In the genomic region with DNA sequence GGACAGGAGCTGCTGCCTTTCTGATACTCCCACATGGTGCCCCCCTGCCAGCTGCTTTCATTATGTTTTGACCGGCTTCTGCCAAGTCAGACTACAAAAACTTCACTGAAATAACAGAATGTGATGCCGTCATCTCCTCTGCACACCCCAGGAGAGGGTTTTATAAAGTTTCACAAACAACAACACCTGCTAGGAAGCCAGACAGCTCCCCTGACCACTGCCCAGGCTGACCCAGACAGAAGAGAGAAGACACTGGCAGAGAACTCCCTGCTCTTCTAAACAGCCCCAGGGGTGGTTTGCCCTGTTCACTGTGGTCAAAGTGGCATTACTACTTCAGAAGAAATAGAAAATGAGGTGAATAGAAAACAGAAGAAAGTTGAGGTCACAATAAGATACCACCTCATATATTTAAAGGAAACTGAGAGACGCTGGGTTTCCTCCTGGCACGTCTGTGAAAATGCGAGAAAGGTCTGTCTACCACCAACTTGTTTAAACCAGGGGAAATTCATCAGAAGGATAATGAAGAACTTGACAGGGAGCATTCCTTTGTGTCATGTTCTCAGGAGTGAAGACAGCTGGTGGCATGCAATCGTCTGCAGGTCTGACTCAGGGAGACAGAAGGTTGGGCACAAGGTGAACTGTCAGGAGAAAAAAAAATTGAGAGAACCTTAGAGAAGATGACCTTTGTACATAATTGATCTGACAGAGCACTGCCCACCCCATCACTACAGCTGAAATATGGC, we compare ENCODE assay signal across 35 cellular contexts.
DNase-seq lines count a peak whose midpoint lies in the region; ATAC-seq and TF ChIP-seq lines count a peak whose summit lies in the region.
"Had no signal": no experiment of that assay in that cellular context is flagged by ENCODE, and none has a peak within 500 bp of the region (broad histone marks: within the 10 kb centered on the region; RNA-seq: fewer than 3 reads in every experiment).

No MANE protein-coding gene starts in this region.

- H4K20me1 ChIP-seq in Loucy (ENCODE audit: insufficient read depth, low read length, poor library complexity, severe bottlenecking), result no peaks in the 10 kb centered on the region
- H4K20me1 ChIP-seq: BLaER1 treated with 17β-estradiol and CSF1 and Interleukin-3, amounts not matched to agents 10 nM and 100 nM had no signal

- H3F3A ChIP-seq in Loucy (ENCODE audit: low read depth), result no peaks in the 10 kb centered on the region

- H2AFZ ChIP-seq in Loucy (ENCODE audit: low read length), result 0 out of 2 replicates have a peak overlapping the region, but pooled peaks have one; percentile 24
- H2AFZ ChIP-seq: GM23248 had no signal

- H3K79me2 ChIP-seq in Loucy (ENCODE audit: insufficient read depth, low read length), result no peaks in the 10 kb centered on the region

- peak overlapping the region; percentile 34 for H3K9ac ChIP-seq in Loucy (ENCODE audit: low read depth, low read length, poor library complexity, severe bottlenecking)
- no peak overlapping the region for H3K9ac ChIP-seq in skeletal muscle satellite cell (ENCODE audit: low read depth, low read length)
- H3K9ac ChIP-seq: BLaER1 treated with 17β-estradiol and CSF1 and Interleukin-3, amounts not matched to agents 10 nM and 100 nM; GM23248 had no signal

- no peak for ATAC-seq in GM21528 (IDR thresholded peaks at IDR 0.05; ENCODE audit: low FRiP score, unreplicated experiment)
- ATAC-seq in GM21381 (IDR thresholded peaks at IDR 0.05; ENCODE audit: unreplicated experiment), result no peak
- ATAC-seq: activated CD4-positive, alpha-beta T cell treated with anti-CD3 and anti-CD28 coated beads for 36 hours; effector memory CD8-positive, alpha-beta T cell; heart right ventricle; HepG2; PC-3; Right ventricle myocardium inferior had no signal

- no peaks in the 10 kb centered on the region for H3K27me3 ChIP-seq in Loucy (ENCODE audit: insufficient read depth, low read length, poor library complexity, severe bottlenecking)
- no peaks in the 10 kb centered on the region for H3K27me3 ChIP-seq in skeletal muscle satellite cell (ENCODE audit: control insufficient read depth, insufficient read depth, low read length)
- H3K27me3 ChIP-seq: BLaER1 treated with 17β-estradiol and CSF1 and Interleukin-3, amounts not matched to agents 10 nM and 100 nM; brain microvascular endothelial cell; colonic mucosa; esophagus squamous epithelium; heart right ventricle; suprapubic skin had no signal

- H3K4me1 ChIP-seq in Loucy (ENCODE audit: insufficient read depth, low read length, poor library complexity, severe bottlenecking), result peaks cover 55% of the 10 kb centered on the region
- peaks cover 32% of the 10 kb centered on the region for H3K4me1 ChIP-seq in skeletal muscle satellite cell (ENCODE audit: control insufficient read depth, insufficient read depth, low read length)
- H3K4me1 ChIP-seq: colonic mucosa, esophagus squamous epithelium, suprapubic skin had no signal

- H3K9me2 ChIP-seq in Loucy (replicated peaks; ENCODE audit: low read depth, low read length), result no peaks in the 10 kb centered on the region

- no peak for TF ChIP-seq CTCF in Loucy (conservative IDR thresholded peaks at IDR 0.05; ENCODE audit: low read length)
- TF ChIP-seq CTCF in astrocyte of the spinal cord (IDR thresholded peaks at IDR 0.05; ENCODE audit: low read depth, low read length), result no peak

- peak overlapping the region; percentile 29 for H3K4me2 ChIP-seq in Loucy (ENCODE audit: low read depth, low read length, poor library complexity, severe bottlenecking)
- peak overlapping the region; percentile 59 for H3K4me2 ChIP-seq in skeletal muscle satellite cell (ENCODE audit: low read length)
- H3K4me2 ChIP-seq: BLaER1 treated with 17β-estradiol and CSF1 and Interleukin-3, amounts not matched to agents 10 nM and 100 nM had no signal

- H3K4me3 ChIP-seq in Loucy (ENCODE audit: low read length, poor library complexity, severe bottlenecking) (no peak overlapping the region), astrocyte of the spinal cord (ENCODE audit: low read depth, low read length) (no peak overlapping the region), skeletal muscle satellite cell (ENCODE audit: low read length) (peak overlapping the region; percentile 35)
- H3K4me3 ChIP-seq: BLaER1 treated with 17β-estradiol and CSF1 and Interleukin-3, amounts not matched to agents 10 nM and 100 nM; colonic mucosa; esophagus squamous epithelium; GM23248; heart right ventricle; suprapubic skin had no signal

- H3K36me3 ChIP-seq in Loucy (ENCODE audit: insufficient read depth, low read length) (no peaks in the 10 kb centered on the region), skeletal muscle satellite cell (ENCODE audit: insufficient read depth, low read length) (no peaks in the 10 kb centered on the region)
- H3K36me3 ChIP-seq: BLaER1 treated with 17β-estradiol and CSF1 and Interleukin-3, amounts not matched to agents 10 nM and 100 nM; brain microvascular endothelial cell; colonic mucosa; esophagus squamous epithelium; heart right ventricle; suprapubic skin had no signal

- H3K9me3 ChIP-seq in Loucy (ENCODE audit: insufficient read depth, low read depth, low read length), result peaks cover 21% of the 10 kb centered on the region; the same call in 1 of the 2 replicates
- H3K9me3 ChIP-seq in skeletal muscle satellite cell (replicated peaks; ENCODE audit: low read length), result peaks cover 7% of the 10 kb centered on the region
- H3K9me3 ChIP-seq: colonic mucosa had no signal

- in situ Hi-C loops in astrocyte of the spinal cord (cut with HindIII; ENCODE audit: low sequenced_read_pairs), result no loop called here

- peak; percentile 75 for DNase-seq in astrocyte of the spinal cord (ENCODE audit: low read depth, low spot score)
- peak; percentile 73 for DNase-seq in left kidney (ENCODE audit: low read depth, low spot score)
- no peak for DNase-seq in stimulated activated CD4-positive, alpha-beta T cell treated with anti-CD3 and anti-CD28 coated beads, Interleukin-1b, Interleukin-23, amount 100 ng/mL, for 48 hours
- DNase-seq: activated CD4-positive, alpha-beta T cell treated with anti-CD3 and anti-CD28 coated beads for 36 hours; activated CD8-positive, alpha-beta memory T cell treated with anti-CD3 and anti-CD28 coated beads for 24 hours; activated gamma-delta T cell treated with Interleukin-2 at 50 U/mL for 16 hours; activated T-cell treated with anti-CD3 and anti-CD28 coated beads, Interleukin-2, amount 50 U/mL, for 1 hour; brain microvascular endothelial cell; colonic mucosa; COR-L47; DMS79 treated with DMSO at 0.1 percent for 48 hours; effector memory CD8-positive, alpha-beta T cell; esophagus squamous epithelium; foreskin melanocyte; GM23248; heart right ventricle; HFFc6; Kasumi-1; NCI-H1048; NCI-H1694 treated with DMSO at 0.1 percent for 48 hours; NCI-H2171 treated with DMSO at 0.1 percent for 48 hours; NCI-H524 treated with DMSO at 0.1 percent for 48 hours; NK-92 treated with Interleukin-12 subunit alpha and Interleukin-12 subunit beta, amount 100 ng/mL, for 24 hours; nucleus accumbens; PC-3; small intestine; stimulated activated CD4-positive, alpha-beta T cell treated with anti-CD3 and anti-CD28 coated beads, Interleukin-2, amount 100 ng/mL, for 48 hours had no signal
